In the genomic region with DNA sequence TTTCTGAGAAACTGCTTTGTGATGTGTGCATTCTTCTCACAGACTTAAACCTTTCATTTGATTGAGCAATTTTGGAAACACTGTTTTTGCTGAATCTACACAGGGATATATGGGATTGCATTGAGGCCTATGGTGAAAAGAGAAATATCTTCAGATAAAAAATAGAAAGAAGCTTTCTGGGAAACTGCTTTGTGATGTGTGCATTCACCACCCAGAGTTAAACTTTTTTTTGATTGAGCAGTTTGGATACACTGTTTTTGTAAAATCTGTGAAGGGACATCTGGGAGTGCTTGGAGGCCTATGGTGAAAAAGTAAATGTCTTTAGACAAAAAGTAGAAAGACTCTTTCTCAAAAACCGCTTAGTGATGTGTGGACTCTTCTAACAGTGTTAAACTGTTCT, we compare ENCODE assay signal across 38 cellular contexts.
"Had no signal": no experiment of that assay in that cellular context is flagged by ENCODE, and none has a peak within 500 bp of the region (broad histone marks: within the 10 kb centered on the region; RNA-seq: fewer than 3 reads in every experiment).

No MANE protein-coding gene starts in this region.

- DNase-seq: activated effector memory CD4-positive, alpha-beta T cell treated with anti-CD3 and anti-CD28 coated beads, Interleukin-2, amount 50 U/mL, for 16 hours; activated effector memory CD4-positive, alpha-beta T cell treated with Interleukin-2 at 50 U/mL for 16 hours; activated gamma-delta T cell; activated gamma-delta T cell treated with Interleukin-2 at 50 U/mL for 16 hours; activated naive CD4-positive, alpha-beta T cell; activated naive CD4-positive, alpha-beta T cell treated with anti-CD3 and anti-CD28 coated beads for 36 hours; activated naive CD4-positive, alpha-beta T cell treated with anti-CD3 and anti-CD28 coated beads, Interleukin-2, amount 10 ng/mL, durations not matched to agents 7 days and 5 days; activated naive CD4-positive, alpha-beta T cell treated with anti-CD3 and anti-CD28 coated beads, Interleukin-2, amount 50 U/mL, for 16 hours; activated naive CD4-positive, alpha-beta T cell treated with Interleukin-2 at 50 U/mL for 16 hours; activated naive CD8-positive, alpha-beta T cell treated with anti-CD3 and anti-CD28 coated beads for 36 hours; activated naive CD8-positive, alpha-beta T cell treated with anti-CD3 and anti-CD28 coated beads, Interleukin-2, amount 10 ng/mL, durations not matched to agents 7 days and 5 days; activated naive CD8-positive, alpha-beta T cell treated with anti-CD3 and anti-CD28 coated beads, Interleukin-2, amount 50 U/mL, for 24 hours; activated T-cell treated with anti-CD3 and anti-CD28 coated beads, Interleukin-2, amount 50 U/mL, for 1 hour; activated T-cell treated with anti-CD3 and anti-CD28 coated beads, Interleukin-2, amount 50 U/mL, for 24 hours; activated T-cell treated with anti-CD3 and anti-CD28 coated beads, Interleukin-2, amount 50 U/mL, for 4 hours; activated T-cell treated with anti-CD3 and anti-CD28 coated beads, Interleukin-2, amount 50 U/mL, for 48 hours; activated T-cell treated with anti-CD3 and anti-CD28 coated beads, Interleukin-2, amount 50 U/mL, for 72 hours; adrenal gland; amniotic stem cell; amygdala; anterior cingulate cortex; aorta; body of pancreas; brain microvascular endothelial cell; caudate nucleus; central memory CD4-positive, alpha-beta T cell; cerebellar nuclear complex had no signal

- H3K36me3 ChIP-seq: adrenal gland, ascending aorta, brain microvascular endothelial cell, breast epithelium, cardiac muscle cell had no signal

- H3K4me3 ChIP-seq: adrenal gland, ascending aorta, body of pancreas, breast epithelium, cardiac muscle cell had no signal

- H3K4me1 ChIP-seq: adrenal gland, ascending aorta, body of pancreas, breast epithelium had no signal

- H3K27me3 Mint-ChIP-seq: activated naive CD4-positive, alpha-beta T cell treated with anti-CD3 and anti-CD28 coated beads, Interleukin-2, amount 10 ng/mL, durations not matched to agents 7 days and 5 days; activated naive CD4-positive, alpha-beta T cell treated with anti-CD3 and anti-CD28 coated beads, Interleukin-2, amount 50 U/mL, for 24 hours; activated naive CD8-positive, alpha-beta T cell; activated naive CD8-positive, alpha-beta T cell treated with anti-CD3 and anti-CD28 coated beads for 36 hours; activated naive CD8-positive, alpha-beta T cell treated with anti-CD3 and anti-CD28 coated beads, Interleukin-2, amount 10 ng/mL, durations not matched to agents 7 days and 5 days; activated naive CD8-positive, alpha-beta T cell treated with anti-CD3 and anti-CD28 coated beads, Interleukin-2, amount 50 U/mL, for 24 hours; activated T-cell treated with anti-CD3 and anti-CD28 coated beads, Interleukin-2, amount 50 U/mL, for 24 hours; activated T-helper 17 cell treated with anti-CD3 and anti-CD28 coated beads, Interleukin-2, amount 50 U/mL, for 72 hours; brain; central memory CD8-positive, alpha-beta T cell had no signal

- H3K27me3 ChIP-seq: adrenal gland, ascending aorta, body of pancreas, brain microvascular endothelial cell, breast epithelium, cardiac muscle cell had no signal

- H3K4me3 Mint-ChIP-seq: activated naive CD4-positive, alpha-beta T cell treated with anti-CD3 and anti-CD28 coated beads for 36 hours; activated naive CD4-positive, alpha-beta T cell treated with anti-CD3 and anti-CD28 coated beads, Interleukin-2, amount 10 ng/mL, durations not matched to agents 7 days and 5 days; activated naive CD4-positive, alpha-beta T cell treated with anti-CD3 and anti-CD28 coated beads, Interleukin-2, amount 50 U/mL, for 24 hours; activated naive CD8-positive, alpha-beta T cell; activated naive CD8-positive, alpha-beta T cell treated with anti-CD3 and anti-CD28 coated beads for 36 hours; activated naive CD8-positive, alpha-beta T cell treated with anti-CD3 and anti-CD28 coated beads, Interleukin-2, amount 10 ng/mL, durations not matched to agents 7 days and 5 days; activated naive CD8-positive, alpha-beta T cell treated with anti-CD3 and anti-CD28 coated beads, Interleukin-2, amount 50 U/mL, for 24 hours; activated T-cell treated with anti-CD3 and anti-CD28 coated beads, Interleukin-2, amount 50 U/mL, for 24 hours; activated T-cell treated with anti-CD3 and anti-CD28 coated beads, Interleukin-2, amount 50 U/mL, for 4 hours; activated T-cell treated with anti-CD3 and anti-CD28 coated beads, Interleukin-2, amount 50 U/mL, for 72 hours; activated T-helper 1 cell treated with anti-CD3 and anti-CD28 coated beads, Interleukin-12 subunit alpha, Interleukin-12 subunit beta, Interleukin-2, Interleukin-4 antibody, amounts not matched to agents 30 ng/mL and 10 ng/mL and 1 ng/mL, durations not matched to agents 14 hours and 24 hours and 36 hours; activated T-helper 17 cell treated with anti-CD3 and anti-CD28 coated beads, Interleukin-2, amount 50 U/mL, for 72 hours; brain; central memory CD8-positive, alpha-beta T cell had no signal

- H3K27ac Mint-ChIP-seq: activated naive CD4-positive, alpha-beta T cell treated with anti-CD3 and anti-CD28 coated beads for 36 hours; activated naive CD4-positive, alpha-beta T cell treated with anti-CD3 and anti-CD28 coated beads, Interleukin-2, amount 10 ng/mL, durations not matched to agents 7 days and 5 days; activated naive CD4-positive, alpha-beta T cell treated with anti-CD3 and anti-CD28 coated beads, Interleukin-2, amount 50 U/mL, for 24 hours; activated naive CD4-positive, alpha-beta T cell treated with anti-CD3 and anti-CD28 coated beads, Interleukin-2, amount 50 U/mL, for 72 hours; activated naive CD8-positive, alpha-beta T cell; activated naive CD8-positive, alpha-beta T cell treated with anti-CD3 and anti-CD28 coated beads for 36 hours; activated naive CD8-positive, alpha-beta T cell treated with anti-CD3 and anti-CD28 coated beads, Interleukin-2, amount 10 ng/mL, durations not matched to agents 7 days and 5 days; activated naive CD8-positive, alpha-beta T cell treated with anti-CD3 and anti-CD28 coated beads, Interleukin-2, amount 50 U/mL, for 24 hours; activated T-cell treated with anti-CD3 and anti-CD28 coated beads, Interleukin-2, amount 50 U/mL, for 24 hours; activated T-cell treated with anti-CD3 and anti-CD28 coated beads, Interleukin-2, amount 50 U/mL, for 72 hours; activated T-helper 1 cell treated with anti-CD3 and anti-CD28 coated beads, Interleukin-12 subunit alpha, Interleukin-12 subunit beta, Interleukin-2, Interleukin-4 antibody, amounts not matched to agents 30 ng/mL and 10 ng/mL and 1 ng/mL, durations not matched to agents 14 hours and 24 hours and 36 hours; activated T-helper 17 cell treated with anti-CD3 and anti-CD28 coated beads, Interleukin-2, amount 50 U/mL, for 72 hours; activated T-helper 2 cell treated with anti-CD3 and anti-CD28 coated beads, Interferon-gamma antibody, Interleukin-2, Interleukin-4, amounts not matched to agents 10 μg/mL and 5 μg/mL and 100 μg/mL, durations not matched to agents 14 hours and 24 hours and 36 hours; brain had no signal

- H3K4me1 Mint-ChIP-seq: activated naive CD4-positive, alpha-beta T cell treated with anti-CD3 and anti-CD28 coated beads, Interleukin-2, amount 10 ng/mL, durations not matched to agents 7 days and 5 days; activated naive CD4-positive, alpha-beta T cell treated with anti-CD3 and anti-CD28 coated beads, Interleukin-2, amount 50 U/mL, for 24 hours; activated naive CD8-positive, alpha-beta T cell treated with anti-CD3 and anti-CD28 coated beads for 36 hours; activated naive CD8-positive, alpha-beta T cell treated with anti-CD3 and anti-CD28 coated beads, Interleukin-2, amount 10 ng/mL, durations not matched to agents 7 days and 5 days; activated naive CD8-positive, alpha-beta T cell treated with anti-CD3 and anti-CD28 coated beads, Interleukin-2, amount 50 U/mL, for 24 hours; activated T-helper 17 cell treated with anti-CD3 and anti-CD28 coated beads, Interleukin-2, amount 50 U/mL, for 72 hours; brain; central memory CD8-positive, alpha-beta T cell had no signal

- H3K36me3 Mint-ChIP-seq: activated naive CD8-positive, alpha-beta T cell treated with anti-CD3 and anti-CD28 coated beads, Interleukin-2, amount 10 ng/mL, durations not matched to agents 7 days and 5 days; brain had no signal

- H3K27ac ChIP-seq: adrenal gland, ascending aorta, body of pancreas, brain microvascular endothelial cell, breast epithelium, cardiac muscle cell had no signal
